33 cellular contexts compared by ENCODE assay signal in the genomic region with DNA sequence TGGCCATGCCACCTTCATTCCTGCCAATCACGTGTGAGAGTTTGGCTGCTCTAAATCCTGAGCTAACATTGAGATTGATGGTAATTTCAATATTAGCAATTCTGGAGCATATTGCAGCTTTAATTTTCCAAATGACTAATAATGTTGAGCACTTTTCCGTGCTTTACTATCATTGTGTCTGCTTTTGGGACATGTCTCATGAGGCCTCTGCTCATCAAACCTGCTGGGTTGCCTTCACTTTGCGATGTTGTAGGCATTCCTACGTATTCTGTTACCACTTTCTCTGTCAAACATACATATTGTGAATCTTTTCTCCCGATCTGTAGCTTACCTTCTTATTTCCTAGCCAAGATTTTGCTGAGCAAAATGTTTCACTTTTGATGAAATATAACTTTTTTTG.
DNase-seq lines count a peak whose midpoint lies in the region; FAIRE-seq and TF ChIP-seq lines count a peak whose summit lies in the region.
"Had no signal": no experiment of that assay in that cellular context is flagged by ENCODE, and none has a peak within 500 bp of the region (broad histone marks: within the 10 kb centered on the region; RNA-seq: fewer than 3 reads in every experiment).

No MANE protein-coding gene starts in this region.

- no peaks in the 10 kb centered on the region for H3F3A ChIP-seq in neural cell (ENCODE audit: insufficient read depth, low read length, poor library complexity, severe bottlenecking)

- H3K4me1 Mint-ChIP-seq in nephron progenitor cell, result peaks cover 3% of the 10 kb centered on the region
- H3K4me1 Mint-ChIP-seq in CD8-positive, alpha-beta memory T cell, result no peaks in the 10 kb centered on the region
- H3K4me1 Mint-ChIP-seq: B cell; CD14-positive monocyte; CD4-positive, alpha-beta memory T cell; CD4-positive, CD25-positive, alpha-beta regulatory T cell had no signal

- no peak for TF ChIP-seq CTCF in D721Med (IDR thresholded peaks at IDR 0.05; ENCODE audit: insufficient read depth, missing control alignments)
- TF ChIP-seq CTCF in nephron progenitor cell (IDR thresholded peaks at IDR 0.05), result no peak
- TF ChIP-seq CTCF in neural cell (IDR thresholded peaks at IDR 0.05; ENCODE audit: poor library complexity, severe bottlenecking), result no peak

- H3K27me3 ChIP-seq in neural cell (ENCODE audit: insufficient read depth, low read depth, low read length), result no peaks in the 10 kb centered on the region
- H3K27me3 ChIP-seq in CD8-positive, alpha-beta memory T cell (ENCODE audit: insufficient read depth, low read length, poor library complexity, severe bottlenecking), result no peaks in the 10 kb centered on the region
- H3K27me3 ChIP-seq: BLaER1; BLaER1 treated with 17β-estradiol and CSF1 and Interleukin-3, amounts not matched to agents 10 nM and 100 nM had no signal

- no peak overlapping the region for H3K9ac ChIP-seq in neural cell (ENCODE audit: low read length)
- H3K9ac ChIP-seq: BLaER1; BLaER1 treated with 17β-estradiol and CSF1 and Interleukin-3, amounts not matched to agents 10 nM and 100 nM had no signal

- DNase-seq in D721Med (ENCODE audit: insufficient read length, low spot score) (no peak), nephron progenitor cell (no peak), dedifferentiated amniotic fluid mesenchymal stem cell (ENCODE audit: extremely low spot score) (no peak), NCI-H146 (lab: John Stamatoyannopoulos, UW) (no peak)
- no peak for DNase-seq in CD8-positive, alpha-beta memory T cell
- DNase-seq: 8988T; ACHN; AML-193; BE2C; C1 segment of cervical spinal cord; Caco-2; Calu3; CD4-positive, alpha-beta memory T cell; CD4-positive, alpha-beta T cell; CD4-positive, CD25-positive, alpha-beta regulatory T cell; CD8-positive, alpha-beta T cell; COR-L47; DMS 273 treated with DMSO at 0.1 percent for 48 hours; DMS153; DMS53; DMS79; DMS79 treated with DMSO at 0.1 percent for 48 hours; DND-41; EL had no signal

- no peaks in the 10 kb centered on the region for H3K4me1 ChIP-seq in CD8-positive, alpha-beta memory T cell (ENCODE audit: insufficient read depth, low read length)
- H3K4me1 ChIP-seq: A549; BE2C; BLaER1; BLaER1 treated with 17β-estradiol and CSF1 and Interleukin-3, amounts not matched to agents 10 nM and 100 nM; Caco-2 had no signal

- no peaks in the 10 kb centered on the region for H3K79me2 ChIP-seq in neural cell (replicated peaks; ENCODE audit: insufficient read depth, low read length)

- CTCF ChIA-PET in CD8-positive, alpha-beta memory T cell (lab: Charles Lee), result no interaction called here

- POLR2A ChIA-PET in CD8-positive, alpha-beta memory T cell (lab: Charles Lee), result no interaction called here

- FAIRE-seq in D721Med (lab: Jason Lieb, UNC), result peak; percentile 83
- FAIRE-seq: A204.1, A549 had no signal

- TF ChIP-seq RAD21 in neural cell (conservative IDR thresholded peaks at IDR 0.05), result no peak

- peak; percentile 73 for TF ChIP-seq EP300 in neural cell (conservative IDR thresholded peaks at IDR 0.05; ENCODE audit: poor library complexity, severe bottlenecking)

- no peak overlapping the region for H3K4me2 ChIP-seq in neural cell (ENCODE audit: low read length)
- H3K4me2 ChIP-seq: A549; BLaER1; BLaER1 treated with 17β-estradiol and CSF1 and Interleukin-3, amounts not matched to agents 10 nM and 100 nM had no signal

- H3K27ac Mint-ChIP-seq in nephron progenitor cell, result peak overlapping the region; percentile 24
- H3K27ac Mint-ChIP-seq in CD8-positive, alpha-beta memory T cell, result no peak overlapping the region
- H3K27ac Mint-ChIP-seq: B cell; CD14-positive monocyte; CD4-positive, alpha-beta memory T cell; CD4-positive, alpha-beta T cell; CD4-positive, CD25-positive, alpha-beta regulatory T cell; CD8-positive, alpha-beta T cell had no signal

- no peak overlapping the region for H3K4me3 ChIP-seq in neural cell (ENCODE audit: low read length)
- H3K4me3 ChIP-seq in CD8-positive, alpha-beta memory T cell (ENCODE audit: low read length), result no peak overlapping the region
- H3K4me3 ChIP-seq: A549; BLaER1; BLaER1 treated with 17β-estradiol and CSF1 and Interleukin-3, amounts not matched to agents 10 nM and 100 nM had no signal

- no peaks in the 10 kb centered on the region for H3K9me3 Mint-ChIP-seq in nephron progenitor cell
- no peaks in the 10 kb centered on the region for H3K9me3 Mint-ChIP-seq in CD8-positive, alpha-beta memory T cell
- H3K9me3 Mint-ChIP-seq: CD4-positive, alpha-beta T cell; CD4-positive, CD25-positive, alpha-beta regulatory T cell; CD8-positive, alpha-beta T cell had no signal

- no peak overlapping the region for H3K4me3 Mint-ChIP-seq in nephron progenitor cell
- H3K4me3 Mint-ChIP-seq in CD8-positive, alpha-beta memory T cell, result no peak overlapping the region
- H3K4me3 Mint-ChIP-seq: B cell; CD14-positive monocyte; CD4-positive, alpha-beta memory T cell; CD4-positive, alpha-beta T cell; CD4-positive, CD25-positive, alpha-beta regulatory T cell; CD8-positive, alpha-beta T cell had no signal

- H3K9me2 ChIP-seq in neural cell (ENCODE audit: insufficient read depth, low read length), result no peaks in the 10 kb centered on the region

- H3K36me3 ChIP-seq in neural cell (ENCODE audit: insufficient read depth, low read length), result no peaks in the 10 kb centered on the region
- H3K36me3 ChIP-seq in CD8-positive, alpha-beta memory T cell (ENCODE audit: insufficient read depth, low read length), result no peaks in the 10 kb centered on the region
- H3K36me3 ChIP-seq: BE2C; BLaER1; BLaER1 treated with 17β-estradiol and CSF1 and Interleukin-3, amounts not matched to agents 10 nM and 100 nM had no signal

- H4K20me1 ChIP-seq in neural cell (ENCODE audit: insufficient read depth), result no peaks in the 10 kb centered on the region
- H4K20me1 ChIP-seq: BLaER1; BLaER1 treated with 17β-estradiol and CSF1 and Interleukin-3, amounts not matched to agents 10 nM and 100 nM had no signal

- no peak overlapping the region for H3K27ac ChIP-seq in neural cell (ENCODE audit: low read length)
- H3K27ac ChIP-seq in CD8-positive, alpha-beta memory T cell (ENCODE audit: low read depth, low read length), result no peak overlapping the region
- H3K27ac ChIP-seq: 22Rv1; A549; BLaER1; BLaER1 treated with 17β-estradiol and CSF1 and Interleukin-3, amounts not matched to agents 10 nM and 100 nM; C4-2B had no signal

- no peaks in the 10 kb centered on the region for H3K9me3 ChIP-seq in neural cell (ENCODE audit: low read length)
- H3K9me3 ChIP-seq in CD8-positive, alpha-beta memory T cell (ENCODE audit: low read length), result no peaks in the 10 kb centered on the region
- H3K9me3 ChIP-seq: A549; BE2C; BLaER1; BLaER1 treated with 17β-estradiol and CSF1 and Interleukin-3, amounts not matched to agents 10 nM and 100 nM; Caco-2 had no signal

- H3K27me3 Mint-ChIP-seq in nephron progenitor cell (ENCODE audit: low read depth, poor library complexity), result no peaks in the 10 kb centered on the region
- peaks cover 3 to 16% of the 10 kb centered on the region in 2 donors for H3K27me3 Mint-ChIP-seq in CD8-positive, alpha-beta memory T cell
- H3K27me3 Mint-ChIP-seq: B cell had no signal

- H3K36me3 Mint-ChIP-seq in nephron progenitor cell (ENCODE audit: low read depth), result no peaks in the 10 kb centered on the region
- H3K36me3 Mint-ChIP-seq in CD8-positive, alpha-beta memory T cell, result no peaks in the 10 kb centered on the region
- H3K36me3 Mint-ChIP-seq: CD14-positive monocyte; CD4-positive, alpha-beta memory T cell; CD4-positive, CD25-positive, alpha-beta regulatory T cell; CD8-positive, alpha-beta T cell had no signal

- H2AFZ ChIP-seq in neural cell (ENCODE audit: low read depth, low read length), result no peak overlapping the region

TF ChIP-seq in neural cell, 6 proteins besides CTCF, POLR2A, EP300 and RAD21:
- TF ChIP-seq, protein P1, sequence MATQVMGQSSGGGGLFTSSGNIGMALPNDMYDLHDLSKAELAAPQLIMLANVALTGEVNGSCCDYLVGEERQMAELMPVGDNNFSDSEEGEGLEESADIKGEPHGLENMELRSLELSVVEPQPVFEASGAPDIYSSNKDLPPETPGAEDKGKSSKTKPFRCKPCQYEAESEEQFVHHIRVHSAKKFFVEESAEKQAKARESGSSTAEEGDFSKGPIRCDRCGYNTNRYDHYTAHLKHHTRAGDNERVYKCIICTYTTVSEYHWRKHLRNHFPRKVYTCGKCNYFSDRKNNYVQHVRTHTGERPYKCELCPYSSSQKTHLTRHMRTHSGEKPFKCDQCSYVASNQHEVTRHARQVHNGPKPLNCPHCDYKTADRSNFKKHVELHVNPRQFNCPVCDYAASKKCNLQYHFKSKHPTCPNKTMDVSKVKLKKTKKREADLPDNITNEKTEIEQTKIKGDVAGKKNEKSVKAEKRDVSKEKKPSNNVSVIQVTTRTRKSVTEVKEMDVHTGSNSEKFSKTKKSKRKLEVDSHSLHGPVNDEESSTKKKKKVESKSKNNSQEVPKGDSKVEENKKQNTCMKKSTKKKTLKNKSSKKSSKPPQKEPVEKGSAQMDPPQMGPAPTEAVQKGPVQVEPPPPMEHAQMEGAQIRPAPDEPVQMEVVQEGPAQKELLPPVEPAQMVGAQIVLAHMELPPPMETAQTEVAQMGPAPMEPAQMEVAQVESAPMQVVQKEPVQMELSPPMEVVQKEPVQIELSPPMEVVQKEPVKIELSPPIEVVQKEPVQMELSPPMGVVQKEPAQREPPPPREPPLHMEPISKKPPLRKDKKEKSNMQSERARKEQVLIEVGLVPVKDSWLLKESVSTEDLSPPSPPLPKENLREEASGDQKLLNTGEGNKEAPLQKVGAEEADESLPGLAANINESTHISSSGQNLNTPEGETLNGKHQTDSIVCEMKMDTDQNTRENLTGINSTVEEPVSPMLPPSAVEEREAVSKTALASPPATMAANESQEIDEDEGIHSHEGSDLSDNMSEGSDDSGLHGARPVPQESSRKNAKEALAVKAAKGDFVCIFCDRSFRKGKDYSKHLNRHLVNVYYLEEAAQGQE (IDR thresholded peaks at IDR 0.05; ENCODE audit: borderline replicate concordance), result peak; percentile 37
- TF ChIP-seq POLR2AphosphoS5 (IDR thresholded peaks at IDR 0.05) (peak; percentile 73), SMC3 (conservative IDR thresholded peaks at IDR 0.05; ENCODE audit: poor library complexity) (no peak)
